Comparison of ENCODE assay signal across 24 cellular contexts in the genomic region with DNA sequence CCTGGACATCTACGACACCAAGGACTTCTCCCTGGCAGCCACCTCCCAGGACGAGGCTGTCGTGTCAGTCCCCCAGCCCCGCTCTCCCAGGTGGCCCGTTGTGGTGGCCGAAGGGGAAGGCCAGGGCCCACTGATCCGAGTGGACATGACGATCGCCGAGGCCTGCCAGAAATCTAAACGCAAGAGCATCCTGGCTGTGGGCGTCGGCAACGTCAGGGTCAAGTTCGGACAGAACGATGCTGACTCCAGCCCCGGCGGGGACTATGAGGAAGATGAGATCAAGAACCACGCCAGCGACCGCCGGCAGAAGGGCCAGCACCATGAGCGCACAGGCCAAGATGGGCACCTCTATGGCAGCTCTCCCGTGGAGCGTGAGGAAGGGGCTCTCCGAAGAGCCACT.
"Had no signal": no experiment of that assay in that cellular context is flagged by ENCODE, and none has a peak within 500 bp of the region (broad histone marks: within the 10 kb centered on the region; RNA-seq: fewer than 3 reads in every experiment).

No MANE protein-coding gene starts in this region.

- H3K9me3 ChIP-seq: colonic mucosa, esophagus muscularis mucosa, esophagus squamous epithelium, gastrocnemius medialis, gastroesophageal sphincter, heart left ventricle had no signal

- ATAC-seq: effector memory CD8-positive, alpha-beta T cell; esophagus mucosa; foreskin keratinocyte; gastrocnemius medialis; gastroesophageal sphincter; heart left ventricle had no signal

- H3K4me3 ChIP-seq: colonic mucosa, coronary artery, dorsolateral prefrontal cortex, esophagus muscularis mucosa, esophagus squamous epithelium, gastrocnemius medialis, gastroesophageal sphincter, heart left ventricle had no signal

- H3K27me3 ChIP-seq: colonic mucosa, dorsolateral prefrontal cortex, esophagus squamous epithelium, foreskin keratinocyte, gastrocnemius medialis had no signal

- H3K4me1 ChIP-seq: colonic mucosa, esophagus muscularis mucosa, esophagus squamous epithelium, foreskin keratinocyte, gastrocnemius medialis, gastroesophageal sphincter, heart left ventricle had no signal

- H3K4me3 Mint-ChIP-seq: dendritic cell treated with granulocyte-macrophage colony-stimulating factor and Interleukin-4, amounts not matched to agents 40 ng/mL and 50 ng/mL, for 4 days; effector memory CD8-positive, alpha-beta T cell; endodermal cell had no signal

- H3K36me3 ChIP-seq: colonic mucosa, esophagus muscularis mucosa, esophagus squamous epithelium, gastrocnemius medialis, gastroesophageal sphincter, heart left ventricle had no signal

- DNase-seq: colonic mucosa; cortex of kidney; dermis blood vessel endothelial cell; dorsolateral prefrontal cortex; effector CD4-positive, alpha-beta T cell; effector CD8-positive, alpha-beta T cell; effector memory CD4-positive, alpha-beta T cell; effector memory CD8-positive, alpha-beta T cell; endodermal cell; erythroblast; esophagus squamous epithelium; foreskin fibroblast; foreskin keratinocyte; foreskin melanocyte; gastrocnemius medialis; glutamatergic neuron; head of caudate nucleus; heart left ventricle had no signal

- H3K27ac Mint-ChIP-seq: dendritic cell treated with granulocyte-macrophage colony-stimulating factor and Interleukin-4, amounts not matched to agents 40 ng/mL and 50 ng/mL, for 4 days; endodermal cell had no signal

- H3K27ac ChIP-seq: colonic mucosa, coronary artery, dorsolateral prefrontal cortex, epithelial cell of prostate, esophagus muscularis mucosa, esophagus squamous epithelium, foreskin keratinocyte, gastrocnemius medialis, gastroesophageal sphincter, heart left ventricle had no signal

- H3K9me3 Mint-ChIP-seq: dendritic cell treated with granulocyte-macrophage colony-stimulating factor and Interleukin-4, amounts not matched to agents 40 ng/mL and 50 ng/mL, for 4 days; effector memory CD8-positive, alpha-beta T cell; endodermal cell had no signal
